In the genomic region with DNA sequence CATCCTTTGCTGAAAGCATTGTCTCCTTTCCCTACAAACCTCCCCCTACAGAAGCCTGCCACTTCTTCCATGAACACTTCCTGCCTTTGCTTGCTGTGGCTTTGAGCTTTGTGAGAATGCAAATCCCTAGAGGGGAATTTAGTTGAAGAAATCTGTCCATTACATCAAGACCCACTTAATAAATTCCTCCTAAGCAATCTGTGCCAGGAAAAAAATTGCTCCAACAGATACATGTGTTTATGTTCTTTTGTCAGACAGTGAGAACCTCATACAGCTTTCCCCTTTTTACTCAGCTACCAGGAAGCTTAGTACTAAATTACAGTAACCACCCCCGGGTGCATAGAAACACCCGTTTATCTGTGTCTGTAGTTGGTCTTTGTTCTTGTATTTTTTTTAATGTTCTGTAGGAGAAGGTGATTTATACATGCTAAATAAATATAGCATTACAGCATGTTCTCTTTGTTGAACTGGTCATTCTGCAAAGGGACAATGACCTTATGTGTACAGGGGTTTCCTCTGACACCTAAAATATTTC, we compare ENCODE assay signal across 15 cellular contexts. TPM values are rescaled to one million over a fixed set of nuclear protein-coding genes. Genes with fewer than 3 reads are reported as not detected.
DNase-seq lines count a peak whose midpoint lies in the region; ATAC-seq and TF ChIP-seq lines count a peak whose summit lies in the region.
"Had no signal": no experiment of that assay in that cellular context is flagged by ENCODE, and none has a peak within 500 bp of the region (broad histone marks: within the 10 kb centered on the region; RNA-seq: fewer than 3 reads in every experiment).

No MANE protein-coding gene starts in this region.

- H3K4me1 Mint-ChIP-seq in activated T-helper 17 cell treated with anti-CD3 and anti-CD28 coated beads, Interleukin-2, amount 50 U/mL, for 72 hours, result peaks cover 11% of the 10 kb centered on the region
- H3K4me1 Mint-ChIP-seq: T-cell had no signal

- H3K27ac Mint-ChIP-seq in activated T-helper 17 cell treated with anti-CD3 and anti-CD28 coated beads, Interleukin-2, amount 50 U/mL, for 72 hours, result no peak overlapping the region
- H3K27ac Mint-ChIP-seq: effector memory CD8-positive, alpha-beta T cell had no signal

- no peaks in the 10 kb centered on the region for H3K36me3 ChIP-seq in right lobe of liver
- H3K36me3 ChIP-seq: brain microvascular endothelial cell had no signal

- DNase-seq in AG09319 (ENCODE audit: extremely low read depth, low read depth), result peak; percentile 37
- peak; percentile 31 for DNase-seq in DMS153 (lab: John Stamatoyannopoulos, UW)
- DNase-seq in right lobe of liver, result no peak
- no peak for DNase-seq in NCI-H748 (lab: John Stamatoyannopoulos, UW; ENCODE audit: unreplicated experiment)
- DNase-seq in central memory CD4-positive, alpha-beta T cell, result no peak
- DNase-seq: activated gamma-delta T cell; brain microvascular endothelial cell; effector memory CD8-positive, alpha-beta T cell; left cardiac atrium; NCI-H2171; occipital lobe; T-cell; testis had no signal

- no peak overlapping the region for H3K27ac ChIP-seq in right lobe of liver
- H3K27ac ChIP-seq: brain microvascular endothelial cell, testis had no signal

- 4% methylated on average over 2 of the region's 2 CpGs for WGBS in right lobe of liver (ENCODE audit: insufficient coverage, low coverage, low lambda C conversion rate, missing lambda C conversion rate)

- peaks cover 0 to 22% (median 4%) of the 10 kb centered on the region in 4 donors for H3K4me1 ChIP-seq in right lobe of liver
- H3K4me1 ChIP-seq: testis had no signal

- intact Hi-C loops in right lobe of liver (cut with DNase I), result no loop called here

- no peak for TF ChIP-seq POLR2A in right lobe of liver (IDR thresholded peaks at IDR 0.05)

- H3K9me3 ChIP-seq in right lobe of liver, result no peaks in the 10 kb centered on the region
- H3K9me3 ChIP-seq: testis had no signal

- H3K4me3 ChIP-seq in right lobe of liver, result no peak overlapping the region
- H3K4me3 ChIP-seq: testis had no signal

- TF ChIP-seq CTCF in AG09319 (IDR thresholded peaks at IDR 0.05; ENCODE audit: low read depth, low read length) (no peak), right lobe of liver (IDR thresholded peaks at IDR 0.05) (no peak)

- ATAC-seq in activated T-helper 17 cell treated with anti-CD3 and anti-CD28 coated beads, Interleukin-2, amount 50 U/mL, for 72 hours (replicated peaks), result peak; percentile 64
- peak; percentile 57 to 81 (median 72) for ATAC-seq in right lobe of liver
- no peak for ATAC-seq in HG03097 (IDR thresholded peaks at IDR 0.05; ENCODE audit: low FRiP score, unreplicated experiment)
- ATAC-seq: effector memory CD8-positive, alpha-beta T cell; left cardiac atrium; T-cell had no signal

- peaks cover 20% of the 10 kb centered on the region for H3K27me3 Mint-ChIP-seq in activated T-helper 17 cell treated with anti-CD3 and anti-CD28 coated beads, Interleukin-2, amount 50 U/mL, for 72 hours

- no peaks in the 10 kb centered on the region for H3K27me3 ChIP-seq in right lobe of liver
- H3K27me3 ChIP-seq: brain microvascular endothelial cell, testis had no signal

- H3K4me3 Mint-ChIP-seq in activated T-helper 17 cell treated with anti-CD3 and anti-CD28 coated beads, Interleukin-2, amount 50 U/mL, for 72 hours, result no peak overlapping the region
- H3K4me3 Mint-ChIP-seq: effector memory CD8-positive, alpha-beta T cell; T-cell had no signal

- H3K36me3 Mint-ChIP-seq in activated T-helper 17 cell treated with anti-CD3 and anti-CD28 coated beads, Interleukin-2, amount 50 U/mL, for 72 hours (ENCODE audit: low read depth), result no peaks in the 10 kb centered on the region
- H3K36me3 Mint-ChIP-seq: T-cell had no signal

- H3K9me3 Mint-ChIP-seq in activated T-helper 17 cell treated with anti-CD3 and anti-CD28 coated beads, Interleukin-2, amount 50 U/mL, for 72 hours, result no peaks in the 10 kb centered on the region
- H3K9me3 Mint-ChIP-seq: effector memory CD8-positive, alpha-beta T cell; T-cell had no signal

RNA-seq across cellular contexts. Expression of a gene that starts 43.9 kb away (rescaled TPM):
- not detected for total RNA-seq in activated T-helper 17 cell treated with anti-CD3 and anti-CD28 coated beads, Interleukin-2, amount 50 U/mL, for 72 hours
- total RNA-seq in right lobe of liver, result under 1 TPM; 0.06 to 0.88 (median 0.53) TPM
- total RNA-seq: T-cell had no signal

Comparison
In these comparisons a context has a peak if more than half of its experiments do, and no peak if none do; other contexts are left out.
1. DNase-seq: peak in AG09319 (single experiment) and DMS153 (single experiment); none in right lobe of liver (0 of 3), NCI-H748 (single experiment) and central memory CD4-positive, alpha-beta T cell (single experiment).